In the genomic region with DNA sequence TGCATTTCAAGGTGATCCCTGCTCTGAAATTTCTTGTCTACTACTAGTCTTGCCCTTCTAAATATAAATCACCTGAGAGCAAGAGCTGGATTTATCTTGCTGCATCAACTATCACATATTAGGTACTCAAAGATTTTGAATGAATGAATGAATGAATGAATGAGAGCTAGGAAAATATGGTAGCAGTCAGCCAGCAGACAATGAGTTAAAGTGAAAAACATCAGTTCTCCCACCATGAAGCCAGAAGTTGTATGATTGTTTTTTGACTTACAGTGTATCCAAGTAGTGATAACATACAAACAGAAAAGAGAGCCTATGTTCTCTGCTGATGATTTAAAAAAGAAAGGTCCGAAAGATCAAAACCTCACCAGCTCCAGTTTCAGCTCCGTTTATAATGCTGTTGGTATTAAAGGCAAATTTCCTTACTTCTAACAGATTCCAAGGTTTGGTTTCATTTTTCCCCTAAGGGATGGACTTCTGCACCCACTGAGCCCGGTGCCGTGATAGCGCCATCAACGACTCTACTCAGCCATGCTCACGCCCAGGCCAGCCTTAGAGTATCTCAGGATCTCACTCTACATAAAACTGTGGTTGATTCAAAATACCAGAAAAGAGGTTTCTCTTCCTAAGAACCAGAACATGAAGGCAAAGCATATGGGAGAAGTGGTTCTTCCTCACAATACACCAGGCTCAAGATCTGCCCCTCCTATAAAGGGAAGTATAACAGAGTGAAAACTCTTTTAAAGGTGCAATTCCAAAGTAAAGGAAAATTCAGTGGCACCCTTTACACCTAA, we compare ENCODE assay signal across 11 cellular contexts.
DNase-seq lines count a peak whose midpoint lies in the region; ATAC-seq and TF ChIP-seq lines count a peak whose summit lies in the region.
"Had no signal": no experiment of that assay in that cellular context is flagged by ENCODE, and none has a peak within 500 bp of the region (broad histone marks: within the 10 kb centered on the region; RNA-seq: fewer than 3 reads in every experiment).

No MANE protein-coding gene starts in this region.

- intact Hi-C loops in testis (cut with DNase I; ENCODE audit: low total_unique reads) = no loop called here
- intact Hi-C loops in body of pancreas (cut with DNase I) = no loop called here

- DNase-seq in activated CD8-positive, alpha-beta memory T cell treated with anti-CD3 and anti-CD28 coated beads, Interleukin-2, amount 50 U/mL, for 4 hours = peak; percentile 33
- DNase-seq in activated CD8-positive, alpha-beta memory T cell treated with anti-CD3 and anti-CD28 coated beads for 24 hours = no peak
- DNase-seq in activated T-cell treated with anti-CD3 and anti-CD28 coated beads, Interleukin-2, amount 50 U/mL, for 48 hours = peak; percentile 37 to 53
- DNase-seq in left lobe of liver (ENCODE audit: low spot score) = no peak
- peak; percentile 40 for DNase-seq in testis
- no peak for DNase-seq in DMS114 treated with DMSO at 0.1 percent for 48 hours (lab: John Stamatoyannopoulos, UW; ENCODE audit: unreplicated experiment)
- no peak for DNase-seq in body of pancreas
- DNase-seq: foreskin fibroblast, NCI-H524 treated with DMSO at 0.1 percent for 48 hours had no signal

- H3K4me3 ChIP-seq in testis = no peak overlapping the region
- no peak overlapping the region for H3K4me3 ChIP-seq in body of pancreas
- H3K4me3 ChIP-seq: prostate gland had no signal

- H3K27ac ChIP-seq in testis (peak overlapping the region in 1 of 2 donors; percentile 26), body of pancreas (no peak overlapping the region)
- H3K27ac ChIP-seq: prostate gland had no signal

- 30 to 37% methylated on average over 7 of the region's 7 CpGs for WGBS in testis, 2 donors
- 69 to 78% methylated on average over 7 of the region's 7 CpGs for WGBS in body of pancreas, 2 donors

- no peak for TF ChIP-seq POLR2A in testis (IDR thresholded peaks at IDR 0.05)
- TF ChIP-seq POLR2A in body of pancreas (IDR thresholded peaks at IDR 0.05) = no peak

- TF ChIP-seq CTCF in testis (IDR thresholded peaks at IDR 0.05) = no peak
- no peak for TF ChIP-seq CTCF in body of pancreas (IDR thresholded peaks at IDR 0.05)

- no peaks in the 10 kb centered on the region for H3K36me3 ChIP-seq in testis (ENCODE audit: low read depth, missing control alignments)
- no peaks in the 10 kb centered on the region for H3K36me3 ChIP-seq in body of pancreas (replicated peaks in 1 of 2; ENCODE audit: insufficient read depth in 1 of 2, low read depth in 2 of 2)
- H3K36me3 ChIP-seq: prostate gland had no signal

- H3K27me3 ChIP-seq in testis (no peaks in the 10 kb centered on the region), body of pancreas (no peaks in the 10 kb centered on the region)

- H3K9me3 ChIP-seq in testis (no peaks in the 10 kb centered on the region), body of pancreas (no peaks in the 10 kb centered on the region)
- H3K9me3 ChIP-seq: prostate gland had no signal

- ATAC-seq in left lobe of liver (peak; percentile 76), HG02884 (IDR thresholded peaks at IDR 0.05; ENCODE audit: unreplicated experiment) (no peak), body of pancreas (no peak)

- peaks cover 8% of the 10 kb centered on the region for H3K4me1 ChIP-seq in testis
- H3K4me1 ChIP-seq in body of pancreas = no peaks in the 10 kb centered on the region
- H3K4me1 ChIP-seq: prostate gland had no signal

Comparison
In these comparisons a context has a peak if more than half of its experiments do, and no peak if none do; other contexts are left out.
1. DNase-seq: peak in activated CD8-positive, alpha-beta memory T cell treated with anti-CD3 and anti-CD28 coated beads, Interleukin-2, amount 50 U/mL, for 4 hours (single experiment), activated T-cell treated with anti-CD3 and anti-CD28 coated beads, Interleukin-2, amount 50 U/mL, for 48 hours (2 of 2) and testis (single experiment); none in activated CD8-positive, alpha-beta memory T cell treated with anti-CD3 and anti-CD28 coated beads for 24 hours (single experiment), left lobe of liver (single experiment), DMS114 treated with DMSO at 0.1 percent for 48 hours (single experiment) and body of pancreas (0 of 4).